In genomic region chr5:50667079-50667652, GRCh38 we compare ENCODE assay signal across 8 cellular contexts. TPM values are rescaled to one million over a fixed set of nuclear protein-coding genes. Genes with fewer than 3 reads are reported as not detected.
A peak's percentile ranks its signal among the peaks of the same experiment; 100 is the strongest.
DNase-seq lines count a peak whose midpoint lies in the region; ATAC-seq, FAIRE-seq and TF ChIP-seq lines count a peak whose summit lies in the region.

No MANE protein-coding gene starts in this region.

- H3K36me3 Mint-ChIP-seq in CD8-positive, alpha-beta T cell: peaks cover 33% of the 10 kb centered on the region
- H3K36me3 Mint-ChIP-seq in brain: no peaks in the 10 kb centered on the region

- DNase-seq in CD8-positive, alpha-beta T cell: peak in 3 of 7 experiments; percentile 30 to 68 (median 40)
- no peak for DNase-seq in Panc1 (ENCODE audit: low read depth, low spot score)
- peak; percentile 53 for DNase-seq in iris pigment epithelial cell (ENCODE audit: low read depth)
- peak in 2 of 3 donors; percentile 6 to 32 for DNase-seq in stimulated activated CD4-positive, alpha-beta T cell treated with anti-CD3 and anti-CD28 coated beads, Interleukin-12 subunit alpha, Interleukin-12 subunit beta, amount 100 ng/mL, for 48 hours (ENCODE audit: low read depth in 2 of 3, low spot score in 1 of 3)
- DNase-seq in RCC 7860 (ENCODE audit: low spot score): no peak

- peak overlapping the region; percentile 61 for H3K4me3 ChIP-seq in CD8-positive, alpha-beta T cell (ENCODE audit: low read depth, low read length)
- peak overlapping the region; percentile 68 to 84 for H3K4me3 ChIP-seq in Panc1 (ENCODE audit: low read depth in 2 of 2, low read length in 2 of 2)

- in situ Hi-C loops in Panc1 (cut with HindIII; ENCODE audit: low pct_unique_long_range_greater_than_20kb, low sequenced_read_pairs): no loop called here

- peaks cover 46% of the 10 kb centered on the region for H3K4me1 ChIP-seq in CD8-positive, alpha-beta T cell (ENCODE audit: insufficient read depth, low read length)
- peaks cover 22% of the 10 kb centered on the region; the same call in 1 of the 2 replicates for H3K4me1 ChIP-seq in Panc1 (ENCODE audit: control insufficient read depth, insufficient read depth, low read length)

- H3K4me3 Mint-ChIP-seq in CD8-positive, alpha-beta T cell: peak overlapping the region; percentile 90
- peak overlapping the region; percentile 94 to 99 (median 99) for H3K4me3 Mint-ChIP-seq in brain

- H3K9me3 Mint-ChIP-seq in CD8-positive, alpha-beta T cell: no peaks in the 10 kb centered on the region
- peaks cover 0 to 4% (median 0%) of the 10 kb centered on the region in 5 experiments for H3K9me3 Mint-ChIP-seq in brain

- no peaks in the 10 kb centered on the region for H3K36me3 ChIP-seq in CD8-positive, alpha-beta T cell (ENCODE audit: insufficient read depth, low read length)
- no peaks in the 10 kb centered on the region; the same call in 1 of the 2 replicates for H3K36me3 ChIP-seq in Panc1 (ENCODE audit: control insufficient read depth, insufficient read depth, low read length)

- no TSS peak for BruUV-seq in Panc1 (replicated peaks; lab: Mats Ljungman, UMichigan)

- no peaks in the 10 kb centered on the region for H3K27me3 ChIP-seq in CD8-positive, alpha-beta T cell (ENCODE audit: insufficient read depth, low read length)
- no peaks in the 10 kb centered on the region for H3K27me3 ChIP-seq in Panc1 (ENCODE audit: control insufficient read depth, insufficient read depth, low read length)

- intact Hi-C loops in CD8-positive, alpha-beta T cell (cut with DNase I, micrococcal nuclease): loop anchor here (1.0 to 5.0 kb wide), 7 partner anchors 35 to 250 kb away; partner anchors contain the start of gene EMB (in 2 of the 2)
- intact Hi-C loops in Panc1 (cut with micrococcal nuclease; ENCODE audit: unreplicated experiment): no loop called here

- no peaks in the 10 kb centered on the region for H3K27me3 Mint-ChIP-seq in CD8-positive, alpha-beta T cell (ENCODE audit: low read depth)
- H3K27me3 Mint-ChIP-seq in brain: peaks cover 20% of the 10 kb centered on the region

- peak; percentile 57 for ATAC-seq in CD8-positive, alpha-beta T cell
- ATAC-seq in GM19351 (IDR thresholded peaks at IDR 0.05; ENCODE audit: unreplicated experiment): peak; percentile 42
- peak; percentile 57 for ATAC-seq in HG03432 (IDR thresholded peaks at IDR 0.05; ENCODE audit: unreplicated experiment)
- ATAC-seq in Panc1: peak; percentile 75

- peak overlapping the region; percentile 95 for H3K27ac ChIP-seq in CD8-positive, alpha-beta T cell (ENCODE audit: low read depth, low read length)
- H3K27ac ChIP-seq in Panc1 (ENCODE audit: low read length): peak overlapping the region; percentile 97

- CTCF ChIA-PET in CD8-positive, alpha-beta T cell (lab: Charles Lee): interaction anchor here (0.7 to 2.0 kb wide), 3 partner anchors 153 to 226 kb away, joined by 4 to 9 read pairs (median 4); partner anchors contain the start of gene EMB
- CTCF ChIA-PET in Panc1 (lab: Charles Lee): no interaction called here

- FAIRE-seq in RCC 7860 (lab: Jason Lieb, UNC): no peak

- H3K27ac Mint-ChIP-seq in CD8-positive, alpha-beta T cell: peak overlapping the region; percentile 98
- H3K27ac Mint-ChIP-seq in brain: peak overlapping the region; percentile 73 to 96 (median 87)

- peaks cover 59% of the 10 kb centered on the region for H3K4me1 Mint-ChIP-seq in CD8-positive, alpha-beta T cell (ENCODE audit: low read depth)
- peaks cover 41% of the 10 kb centered on the region for H3K4me1 Mint-ChIP-seq in brain

- POLR2A ChIA-PET in CD8-positive, alpha-beta T cell (lab: Charles Lee): interaction anchor here (0.8 to 4.1 kb wide), 15 partner anchors 32 to 226 kb away, joined by 3 to 29 read pairs (median 5); partner anchors contain the start of gene EMB
- POLR2A ChIA-PET in Panc1 (lab: Charles Lee): interaction anchor here (0.6 kb wide), 1 partner anchor 109 kb away, joined by 3 read pairs; no protein-coding TSS in a partner anchor

- no peaks in the 10 kb centered on the region for H3K9me3 ChIP-seq in CD8-positive, alpha-beta T cell (ENCODE audit: low read length)
- H3K9me3 ChIP-seq in Panc1 (ENCODE audit: control insufficient read depth, insufficient read depth, low read depth, low read length): no peaks in the 10 kb centered on the region

- no peak for TF ChIP-seq CTCF in CD8-positive, alpha-beta T cell (IDR thresholded peaks at IDR 0.05)
- TF ChIP-seq CTCF in Panc1 (IDR thresholded peaks at IDR 0.05): no peak
- TF ChIP-seq CTCF in brain (conservative IDR thresholded peaks at IDR 0.05): no peak

RNA-seq across cellular contexts. Expression of gene PARP8, which starts 0.7 kb away (rescaled TPM):
- 100 to 1,000 TPM; 192 to 200 TPM for total RNA-seq in CD8-positive, alpha-beta T cell
- 20.2 TPM for total RNA-seq in Panc1 (2021; ENCODE audit: unreplicated experiment)
- 16.5 TPM for polyA plus RNA-seq in Panc1 (2012; ENCODE audit: insufficient read length)
- polyA plus RNA-seq in brain (ENCODE audit: insufficient read depth, low read depth, low replicate concordance): 8.1 TPM

Comparison
In these comparisons a context has a peak if more than half of its experiments do, and no peak if none do; other contexts are left out.
1. DNase-seq: peak in iris pigment epithelial cell (single experiment) and stimulated activated CD4-positive, alpha-beta T cell treated with anti-CD3 and anti-CD28 coated beads, Interleukin-12 subunit alpha, Interleukin-12 subunit beta, amount 100 ng/mL, for 48 hours (2 of 3); none in Panc1 (single experiment) and RCC 7860 (single experiment).
2. Peak in every context shown above with its lines, with median percentiles within 50 percentile points of each other: ATAC-seq.